ENCODE assay signal across 1 cellular context in the genomic region with DNA sequence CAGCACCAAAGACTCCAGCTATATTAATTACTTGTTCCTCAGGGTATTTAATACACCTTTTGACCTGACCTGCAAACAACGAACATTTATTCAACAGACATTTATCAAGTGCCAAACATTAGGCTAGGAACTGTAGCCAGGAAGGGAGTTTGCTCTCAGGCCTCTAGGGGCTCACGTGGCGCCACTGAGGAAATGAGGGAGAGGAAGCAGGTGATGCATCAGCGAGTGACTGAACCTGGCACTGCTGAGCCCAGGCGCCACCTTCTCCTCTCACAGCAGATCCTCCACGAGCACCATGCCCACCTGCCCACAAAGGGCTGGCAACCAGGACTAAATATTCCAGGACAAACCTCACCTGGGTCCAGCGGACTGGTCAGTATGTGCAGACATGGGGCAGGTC.
TF ChIP-seq lines count a peak whose summit lies in the region.

No MANE protein-coding gene starts in this region.

TF ChIP-seq in HepG2, 621 proteins besides CTCF, POLR2A, EP300 and RAD21:
- TF ChIP-seq, protein P1, sequence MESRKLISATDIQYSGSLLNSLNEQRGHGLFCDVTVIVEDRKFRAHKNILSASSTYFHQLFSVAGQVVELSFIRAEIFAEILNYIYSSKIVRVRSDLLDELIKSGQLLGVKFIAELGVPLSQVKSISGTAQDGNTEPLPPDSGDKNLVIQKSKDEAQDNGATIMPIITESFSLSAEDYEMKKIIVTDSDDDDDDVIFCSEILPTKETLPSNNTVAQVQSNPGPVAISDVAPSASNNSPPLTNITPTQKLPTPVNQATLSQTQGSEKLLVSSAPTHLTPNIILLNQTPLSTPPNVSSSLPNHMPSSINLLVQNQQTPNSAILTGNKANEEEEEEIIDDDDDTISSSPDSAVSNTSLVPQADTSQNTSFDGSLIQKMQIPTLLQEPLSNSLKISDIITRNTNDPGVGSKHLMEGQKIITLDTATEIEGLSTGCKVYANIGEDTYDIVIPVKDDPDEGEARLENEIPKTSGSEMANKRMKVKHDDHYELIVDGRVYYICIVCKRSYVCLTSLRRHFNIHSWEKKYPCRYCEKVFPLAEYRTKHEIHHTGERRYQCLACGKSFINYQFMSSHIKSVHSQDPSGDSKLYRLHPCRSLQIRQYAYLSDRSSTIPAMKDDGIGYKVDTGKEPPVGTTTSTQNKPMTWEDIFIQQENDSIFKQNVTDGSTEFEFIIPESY (CRISPR knock-in tag; IDR thresholded peaks at IDR 0.05) = peak; percentile 50; the same call in 1 of the 2 replicates
- TF ChIP-seq PHF5A (CRISPR knock-in tag; IDR thresholded peaks at IDR 0.05; ENCODE audit: low read depth, unreplicated experiment) = no peak
